1 cellular context compared by ENCODE assay signal in genomic region chr1:1347663-1348419, GRCh38.
A peak's percentile ranks its signal among the peaks of the same experiment; 100 is the strongest.
TF ChIP-seq lines count a peak whose summit lies in the region.

No MANE protein-coding gene starts in this region.

TF ChIP-seq in K562, 482 proteins besides CTCF, POLR2A, EP300 and RAD21 (continues in another document):
- 0 out of 2 replicates have a peak, but pooled peaks have one; percentile 60 for TF ChIP-seq THAP7 (CRISPR knock-in tag; IDR thresholded peaks at IDR 0.05)
- no peak for TF ChIP-seq NR0B1 (IDR thresholded peaks at IDR 0.05; ENCODE audit: partially characterized antibody)
- peak; percentile 72 for TF ChIP-seq POLR2G (IDR thresholded peaks at IDR 0.05; ENCODE audit: low read depth, low read length)
- TF ChIP-seq RFX1 (IDR thresholded peaks at IDR 0.05): no peak
- peak in 1 of 2 experiments; percentile 72; a peak in 2 of 4 replicates for TF ChIP-seq FOXA3 (CRISPR knock-in tag; conservative IDR thresholded peaks at IDR 0.05 in 1 of 2, IDR thresholded peaks at IDR 0.05 in 1 of 2)
- TF ChIP-seq CHD1 (IDR thresholded peaks at IDR 0.05; ENCODE audit: low read length): peak; percentile 77
- no peak for TF ChIP-seq TRIM25 (IDR thresholded peaks at IDR 0.05; ENCODE audit: borderline replicate concordance)
- TF ChIP-seq FOXP1 (CRISPR knock-in tag; IDR thresholded peaks at IDR 0.05): peak; percentile 77
- peak; percentile 70 for TF ChIP-seq KDM5B (IDR thresholded peaks at IDR 0.05; ENCODE audit: insufficient replicate concordance, low read depth, low read length)
- no peak for TF ChIP-seq ATF2 (CRISPR knock-in tag; IDR thresholded peaks at IDR 0.05)
- no peak for TF ChIP-seq ERF (CRISPR knock-in tag; IDR thresholded peaks at IDR 0.05)
- TF ChIP-seq TBP (optimal IDR thresholded peaks at IDR 0.05; ENCODE audit: low read depth, low read length): no peak
- TF ChIP-seq JUN (IDR thresholded peaks at IDR 0.05; ENCODE audit: borderline replicate concordance, low read depth, low read length): no peak
- peak; percentile 54; the same call in 1 of the 2 replicates for TF ChIP-seq JUN (CRISPR knock-in tag; IDR thresholded peaks at IDR 0.05; ENCODE audit: borderline replicate concordance)
- 0 out of 2 replicates have a peak, but pooled peaks have one; percentile 7 for TF ChIP-seq MITF (IDR thresholded peaks at IDR 0.05)
- TF ChIP-seq CSDE1 (IDR thresholded peaks at IDR 0.05): no peak
- TF ChIP-seq ETS1 (conservative IDR thresholded peaks at IDR 0.05; ENCODE audit: control insufficient read depth, low read depth, low read length): 0 out of 2 replicates have a peak, but pooled peaks have one; percentile 34
- TF ChIP-seq YY1 (IDR thresholded peaks at IDR 0.05; ENCODE audit: borderline replicate concordance in 1 of 3, control insufficient read depth in 1 of 3, extremely low read depth in 1 of 3, insufficient read depth in 3 of 3, insufficient read length in 1 of 3, insufficient replicate concordance in 2 of 3, low read depth in 1 of 3, low read length in 2 of 3): no peak
- TF ChIP-seq ARNT (IDR thresholded peaks at IDR 0.05): no peak
- peak in 1 of 2 experiments; percentile 66; a peak in 2 of 4 replicates for TF ChIP-seq MAZ (CRISPR knock-in tag; conservative IDR thresholded peaks at IDR 0.05 in 1 of 2, IDR thresholded peaks at IDR 0.05 in 1 of 2)
- TF ChIP-seq RBM25 (IDR thresholded peaks at IDR 0.05; ENCODE audit: low read depth, low read length, severe bottlenecking): no peak
- no peak for TF ChIP-seq TARDBP (IDR thresholded peaks at IDR 0.05)
- no peak for TF ChIP-seq ZBTB49 (CRISPR knock-in tag; IDR thresholded peaks at IDR 0.05; ENCODE audit: borderline replicate concordance)
- TF ChIP-seq ZNF197 (CRISPR knock-in tag; IDR thresholded peaks at IDR 0.05; ENCODE audit: low read depth): no peak
- TF ChIP-seq ZFX (CRISPR knock-in tag; IDR thresholded peaks at IDR 0.05): peak; percentile 87
- TF ChIP-seq CBX3 (IDR thresholded peaks at IDR 0.05; ENCODE audit: borderline replicate concordance in 1 of 2, low read length in 2 of 2): no peak
- TF ChIP-seq POLR3G (IDR thresholded peaks at IDR 0.05; ENCODE audit: extremely low read depth, insufficient read length, insufficient replicate concordance): no peak
- TF ChIP-seq MLLT1 (IDR thresholded peaks at IDR 0.05): no peak
- TF ChIP-seq NR2C1 (IDR thresholded peaks at IDR 0.05): peak; percentile 18; the same call in 1 of the 2 replicates
- no peak for TF ChIP-seq NR2C1 (tag; IDR thresholded peaks at IDR 0.05)
- TF ChIP-seq RREB1 (CRISPR knock-in tag; IDR thresholded peaks at IDR 0.05): no peak
- TF ChIP-seq CTBP1 (IDR thresholded peaks at IDR 0.05; ENCODE audit: borderline replicate concordance): peak; percentile 9; the same call in 1 of the 2 replicates
- 0 out of 2 replicates have a peak, but pooled peaks have one; percentile 31 for TF ChIP-seq ZNF431 (CRISPR knock-in tag; IDR thresholded peaks at IDR 0.05)
- peak; percentile 87 for TF ChIP-seq MAX (CRISPR knock-in tag; IDR thresholded peaks at IDR 0.05)
- TF ChIP-seq ZBTB5 (IDR thresholded peaks at IDR 0.05): no peak
- no peak for TF ChIP-seq CCNT2 (IDR thresholded peaks at IDR 0.05; ENCODE audit: borderline replicate concordance, extremely low read depth, insufficient read length, low read depth, low read length)
- no peak; the same call in 1 of the 2 replicates for TF ChIP-seq SAFB (IDR thresholded peaks at IDR 0.05; ENCODE audit: borderline replicate concordance, low read depth, low read length)
